In genomic region chr9:15307523-15307841, GRCh38 we compare ENCODE assay signal across 8 cellular contexts. TPM values are rescaled to one million over a fixed set of nuclear protein-coding genes. Genes with fewer than 3 reads are reported as not detected.
DNase-seq lines count a peak whose midpoint lies in the region; ATAC-seq, FAIRE-seq and TF ChIP-seq lines count a peak whose summit lies in the region.

No MANE protein-coding gene starts in this region.

- H2AFZ ChIP-seq in GM12878 (ENCODE audit: control insufficient read depth, low read depth, low read length): peak overlapping the region; percentile 39

- peaks cover 21 to 39% (median 27%) of the 10 kb centered on the region in 3 donors for H3K4me1 Mint-ChIP-seq in naive B cell

- H3K9me3 ChIP-seq in GM12878 (replicated peaks; ENCODE audit: control insufficient read depth, insufficient read depth, low read length): no peaks in the 10 kb centered on the region

- peak overlapping the region; percentile 84 for H3K4me3 ChIP-seq in GM12878

- no peaks in the 10 kb centered on the region for H4K20me1 ChIP-seq in GM12878 (ENCODE audit: control insufficient read depth, insufficient read depth)

- no peaks in the 10 kb centered on the region for H3K36me3 Mint-ChIP-seq in naive B cell

- H3K4me3 Mint-ChIP-seq in naive B cell: peak overlapping the region; percentile 86 to 99 (median 96)

- H3K27ac ChIP-seq in GM12878 (ENCODE audit: control insufficient read depth, insufficient read depth): no peak overlapping the region

- H3K27me3 Mint-ChIP-seq in naive B cell: peaks cover 0 to 12% (median 8%) of the 10 kb centered on the region in 3 donors

- no peak for DNase-seq in GM12878 (ENCODE audit: low read depth, low spot score)
- DNase-seq in naive B cell: no peak
- no peak for DNase-seq in occipital lobe (lab: John Stamatoyannopoulos, UW)
- no peak for DNase-seq in GM10248 (ENCODE audit: extremely low spot score)
- no peak for DNase-seq in NOMO-1 treated with dmso at 0.1 percent for 144 hours (lab: John Stamatoyannopoulos, UW; ENCODE audit: unreplicated experiment)
- no peak for DNase-seq in NCI-H82 (lab: John Stamatoyannopoulos, UW)

- in situ Hi-C loops in GM12878 (cut with MboI): no loop called here

- SMC1A ChIA-PET in GM12878 (lab: Charles Lee; ENCODE audit: uncharacterized antibody, unreplicated experiment): interaction anchor here (1.2 to 3.1 kb wide), 3 partner anchors 11 to 224 kb away, joined by 3 to 21 read pairs (median 3); no protein-coding TSS in a partner anchor

- BruUV-seq in GM12878 (replicated peaks; lab: Mats Ljungman, UMichigan): no TSS peak

- intact Hi-C loops in GM12878 (cut with micrococcal nuclease; ENCODE audit: unreplicated experiment): loop anchor here (5.0 kb wide), 1 partner anchor 115 kb away; the partner anchor contains the start of gene SNAPC3

- FAIRE-seq in GM12878 (lab: Jason Lieb, UNC): no peak

- H3K36me3 ChIP-seq in GM12878 (ENCODE audit: control insufficient read depth in 2 of 2, insufficient read depth in 2 of 2, low read length in 1 of 2): no peaks in the 10 kb centered on the region

- H3K9ac ChIP-seq in GM12878 (ENCODE audit: control insufficient read depth, insufficient read depth, low read length): peak overlapping the region; percentile 13; the same call in 1 of the 2 replicates

- no peak for TF ChIP-seq POLR2A in GM12878 (IDR thresholded peaks at IDR 0.05; ENCODE audit: low read depth, low read length)

- RAD21 ChIA-PET in GM12878 (lab: Charles Lee; ENCODE audit: unreplicated experiment): interaction anchor here (1.5 kb wide), 1 partner anchor 225 kb away, joined by 4 read pairs; no protein-coding TSS in a partner anchor

- CTCF ChIA-PET in GM12878 (lab: Yijun Ruan, JAX): interaction anchor here (0.7 to 1.3 kb wide), 5 partner anchors 28 to 120 kb away, joined by 3 to 6 read pairs (median 4); no protein-coding TSS in a partner anchor
- CTCF ChIA-PET in GM10248 (lab: Yijun Ruan, JAX): interaction anchor here (0.9 to 1.9 kb wide), 4 partner anchors 9 to 226 kb away, joined by 3 to 8 read pairs (median 4); no protein-coding TSS in a partner anchor

- peak; percentile 16 for ATAC-seq in GM19043 (IDR thresholded peaks at IDR 0.05; ENCODE audit: low read depth, unreplicated experiment)
- peak; percentile 17 for ATAC-seq in HG03108 (IDR thresholded peaks at IDR 0.05; ENCODE audit: unreplicated experiment)
- peak; percentile 21 for ATAC-seq in GM12878
- ATAC-seq in naive B cell (ENCODE audit: low read depth in 2 of 2): peak in 1 of 2 donors; percentile 0

- peak overlapping the region; percentile 81 for H3K4me2 ChIP-seq in GM12878 (ENCODE audit: control insufficient read depth, insufficient read depth)

- no peaks in the 10 kb centered on the region for H3K79me2 ChIP-seq in GM12878 (ENCODE audit: control insufficient read depth, insufficient read depth, low read length)

- no peaks in the 10 kb centered on the region; a peak in 1 of 4 replicates for H3K27me3 ChIP-seq in GM12878 (replicated peaks in 1 of 2; ENCODE audit: control insufficient read depth in 2 of 2, insufficient read depth in 2 of 2, low read length in 1 of 2)

- H3K4me1 ChIP-seq in GM12878 (ENCODE audit: control insufficient read depth, insufficient read depth, low read length): peaks cover 8% of the 10 kb centered on the region; the same call in 1 of the 2 replicates

- H3K27ac Mint-ChIP-seq in naive B cell: peak overlapping the region in 5 of 6 donors; percentile 36 to 97 (median 83)

- no peak for TF ChIP-seq EP300 in GM12878 (IDR thresholded peaks at IDR 0.05; ENCODE audit: borderline replicate concordance in 1 of 2, control insufficient read depth in 1 of 2, low read depth in 2 of 2, low read length in 2 of 2)

- POLR2A ChIA-PET in GM12878 (lab: Charles Lee): interaction anchor here (0.6 to 1.2 kb wide), 3 partner anchors 18 to 222 kb away, joined by 3 to 8 read pairs (median 3); no protein-coding TSS in a partner anchor
- POLR2A ChIA-PET in GM10248 (lab: Yijun Ruan, JAX): interaction anchor here (0.5 kb wide), 1 partner anchor 19 kb away, joined by 3 read pairs; no protein-coding TSS in a partner anchor

- no peak for TF ChIP-seq CTCF in GM12878 (IDR thresholded peaks at IDR 0.05 in 2 of 3, conservative IDR thresholded peaks at IDR 0.05 in 1 of 3; ENCODE audit: control insufficient read depth in 2 of 3, extremely low read depth in 1 of 3, insufficient read depth in 1 of 3, low read depth in 3 of 3, low read length in 3 of 3)
- no peak for TF ChIP-seq CTCF in GM10248 (IDR thresholded peaks at IDR 0.05; ENCODE audit: control extremely low read depth, extremely low read depth, low read depth, missing control alignments)

- WGBS in GM12878 (ENCODE audit: insufficient coverage, insufficient replicate concordance, low lambda C conversion rate, missing lambda C conversion rate): 11% methylated on average over 12 of the region's 12 CpGs

- no peaks in the 10 kb centered on the region for H3K9me3 Mint-ChIP-seq in naive B cell

- no peak for TF ChIP-seq RAD21 in GM12878 (IDR thresholded peaks at IDR 0.05; ENCODE audit: insufficient read depth, low read depth, low read length)

TF ChIP-seq in GM12878, 131 proteins besides CTCF, POLR2A, EP300 and RAD21:
- TF ChIP-seq ESRRA (IDR thresholded peaks at IDR 0.05; ENCODE audit: low read length): no peak
- TF ChIP-seq SPI1 (IDR thresholded peaks at IDR 0.05; ENCODE audit: borderline replicate concordance, insufficient read depth, low read depth, low read length): no peak
- 0 out of 2 replicates have a peak, but pooled peaks have one; percentile 26 for TF ChIP-seq PAX5 (IDR thresholded peaks at IDR 0.05; ENCODE audit: borderline replicate concordance, low read depth, low read length)
- no peak for TF ChIP-seq TCF12 (IDR thresholded peaks at IDR 0.05; ENCODE audit: low read depth, low read length)
- TF ChIP-seq, protein P1, sequence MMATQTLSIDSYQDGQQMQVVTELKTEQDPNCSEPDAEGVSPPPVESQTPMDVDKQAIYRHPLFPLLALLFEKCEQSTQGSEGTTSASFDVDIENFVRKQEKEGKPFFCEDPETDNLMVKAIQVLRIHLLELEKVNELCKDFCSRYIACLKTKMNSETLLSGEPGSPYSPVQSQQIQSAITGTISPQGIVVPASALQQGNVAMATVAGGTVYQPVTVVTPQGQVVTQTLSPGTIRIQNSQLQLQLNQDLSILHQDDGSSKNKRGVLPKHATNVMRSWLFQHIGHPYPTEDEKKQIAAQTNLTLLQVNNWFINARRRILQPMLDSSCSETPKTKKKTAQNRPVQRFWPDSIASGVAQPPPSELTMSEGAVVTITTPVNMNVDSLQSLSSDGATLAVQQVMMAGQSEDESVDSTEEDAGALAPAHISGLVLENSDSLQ (IDR thresholded peaks at IDR 0.05): no peak

RNA-seq across cellular contexts. Expression of gene TTC39B, which starts 0.5 kb away (rescaled TPM):
- 2.1 and 2.2 TPM in 2 replicates for total RNA-seq in GM12878 (2013; cell fraction: nucleolus; rRNA removed)
- 1.5 and 2.5 TPM in 2 replicates for total RNA-seq in GM12878 (2014; rRNA removed)
- total RNA-seq in GM12878 (2014; rRNA removed; fragmentation: Illumina TruSeq; extraction: Trizol): 1.7 and 2.6 TPM in 2 replicates
- 2.4 and 3.6 TPM in 2 replicates for total RNA-seq in GM12878 (2021)
- 0.54 TPM for polyA plus RNA-seq in GM12878 (2011; ENCODE audit: low read depth)
- polyA plus RNA-seq in GM12878 (2011; rRNA removed): 1.4 and 2.2 TPM in 2 replicates
- 0.52 and 0.54 TPM in 2 replicates for polyA plus RNA-seq in GM12878 (2011; cell fraction: cytosol; rRNA removed)
- polyA plus RNA-seq in GM12878 (2011; cell fraction: nucleus; rRNA removed): 0.98 and 1.2 TPM in 2 replicates
- polyA plus RNA-seq in GM12878 (2012): 0.39 and 0.65 TPM in 2 replicates
- polyA plus RNA-seq in GM12878 (2014; fragmentation: Illumina TruSeq; extraction: Trizol): 2.5 and 2.7 TPM in 2 replicates
- 1 to 10 TPM; 1.0 to 1.4 TPM for polyA plus RNA-seq in GM12878 (2014; fragmentation: Nextera tagmentation; extraction: Ambion mirVana)
- polyA plus RNA-seq in GM12878 (2014; rRNA removed): 1.0 and 1.8 TPM in 2 replicates
- 1 to 10 TPM in 1 of 2 experiments, under 1 TPM in 1; 0.68 to 1.6 TPM for polyA plus RNA-seq in GM12878 (2016; fragmentation: Nextera tagmentation; extraction: Ambion mirVana)
- 2.9 and 4.8 TPM in 2 replicates for polyA minus RNA-seq in GM12878 (2011; rRNA and poly(A)+ RNA removed)
- 0.62 and 1.2 TPM in 2 replicates for polyA minus RNA-seq in GM12878 (2011; cell fraction: cytosol; rRNA and poly(A)+ RNA removed)
- polyA minus RNA-seq in GM12878 (2011; cell fraction: nucleus; rRNA and poly(A)+ RNA removed): 1.2 and 2.2 TPM in 2 replicates
- 1 to 10 TPM in 5 of 6 donors, under 1 TPM in 1; 0.19 to 6.7 (median 3.2) TPM for polyA plus RNA-seq in naive B cell (ENCODE audit: low read depth in 6 of 6)
- total RNA-seq in occipital lobe: 6.9 TPM
